In the genomic region with DNA sequence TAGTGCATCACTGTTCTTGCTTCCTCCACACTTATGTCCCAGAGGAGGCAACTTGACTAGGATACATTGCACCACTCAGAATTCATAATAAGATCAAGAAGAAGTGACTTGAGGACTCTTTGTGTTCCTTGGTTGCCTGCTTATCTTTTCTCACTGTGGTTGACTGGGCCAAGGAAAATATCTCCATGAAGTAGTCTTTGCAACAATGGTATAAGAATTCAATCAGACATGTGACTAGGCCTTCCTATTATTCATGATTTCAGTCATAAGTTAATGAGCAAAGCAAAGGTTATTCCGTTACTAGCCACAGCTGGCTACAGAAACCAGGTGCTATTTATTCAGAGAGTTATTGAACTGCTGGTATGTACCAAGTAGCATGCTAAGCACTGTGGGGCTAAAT, we compare ENCODE assay signal across 23 cellular contexts.
A peak's percentile ranks its signal among the peaks of the same experiment; 100 is the strongest.
DNase-seq lines count a peak whose midpoint lies in the region; FAIRE-seq and TF ChIP-seq lines count a peak whose summit lies in the region.
"Had no signal": no experiment of that assay in that cellular context is flagged by ENCODE, and none has a peak within 500 bp of the region (broad histone marks: within the 10 kb centered on the region; RNA-seq: fewer than 3 reads in every experiment).

No MANE protein-coding gene starts in this region.

- H3K4me1 ChIP-seq in endothelial cell of umbilical vein (ENCODE audit: control insufficient read depth, extremely low read depth, insufficient read depth, low read length), result no peaks in the 10 kb centered on the region
- H3K4me1 ChIP-seq: A549; BE2C; BLaER1 treated with 17β-estradiol and CSF1 and Interleukin-3, amounts not matched to agents 10 nM and 100 nM had no signal

- no peaks in the 10 kb centered on the region for H3K36me3 Mint-ChIP-seq in activated T-helper 2 cell treated with anti-CD3 and anti-CD28 coated beads, Interferon-gamma antibody, Interleukin-2, Interleukin-4, amounts not matched to agents 10 μg/mL and 5 μg/mL and 100 μg/mL, durations not matched to agents 14 hours and 24 hours and 36 hours (ENCODE audit: low read depth)
- H3K36me3 Mint-ChIP-seq: CD14-positive monocyte; CD4-positive, alpha-beta memory T cell had no signal

- no peak overlapping the region for H3K4me3 ChIP-seq in cardiac fibroblast (replicated peaks in 1 of 2; ENCODE audit: low read depth in 2 of 2, low read length in 2 of 2)
- H3K4me3 ChIP-seq in endothelial cell of umbilical vein (replicated peaks in 1 of 3; ENCODE audit: insufficient read depth in 1 of 3, low read depth in 1 of 3, low read length in 3 of 3), result no peak overlapping the region
- H3K4me3 ChIP-seq: A549; BLaER1 treated with 17β-estradiol and CSF1 and Interleukin-3, amounts not matched to agents 10 nM and 100 nM; GM23338 had no signal

- POLR2A ChIA-PET in endothelial cell of umbilical vein (lab: Charles Lee), result no interaction called here

- CTCF ChIA-PET in endothelial cell of umbilical vein (lab: Charles Lee), result no interaction called here

- no peak for TF ChIP-seq POLR2A in endothelial cell of umbilical vein (IDR thresholded peaks at IDR 0.05; ENCODE audit: low read depth, low read length)

- DNase-seq in cardiac fibroblast (ENCODE audit: low read depth in 2 of 2) (peak; percentile 9 to 69), endothelial cell of umbilical vein (ENCODE audit: low read depth, low spot score) (peak; percentile 66), kidney tubule cell (ENCODE audit: low spot score) (peak; percentile 59), HTR-8/SVneo (ENCODE audit: insufficient read length, low spot score) (no peak)
- DNase-seq in activated T-helper 2 cell treated with anti-CD3 and anti-CD28 coated beads, Interferon-gamma antibody, Interleukin-2, Interleukin-4, amounts not matched to agents 10 μg/mL and 5 μg/mL and 100 μg/mL, durations not matched to agents 14 hours and 24 hours and 36 hours (ENCODE audit: low spot score), result no peak
- DNase-seq in activated CD4-positive, alpha-beta T cell treated with anti-CD3 and anti-CD28 coated beads, Interleukin-2, amount 50 U/mL, for 1 hour, result no peak
- DNase-seq: 8988T; ACHN; AML-193; BE2C; Calu3; CD4-positive, alpha-beta memory T cell; COR-L47; DMS53; DMS79 treated with DMSO at 0.1 percent for 48 hours; GF-D8; H9 had no signal

- no peak overlapping the region for H3K4me2 ChIP-seq in endothelial cell of umbilical vein (ENCODE audit: insufficient read depth, low read length)
- H3K4me2 ChIP-seq: A549; BLaER1 treated with 17β-estradiol and CSF1 and Interleukin-3, amounts not matched to agents 10 nM and 100 nM; GM23338 had no signal

- no peak overlapping the region for H2AFZ ChIP-seq in endothelial cell of umbilical vein (ENCODE audit: low read depth, low read length)
- H2AFZ ChIP-seq: GM23338 had no signal

- no peak overlapping the region for H3K9ac ChIP-seq in endothelial cell of umbilical vein (replicated peaks; ENCODE audit: extremely low read depth, insufficient read depth, low read length)
- H3K9ac ChIP-seq: BLaER1 treated with 17β-estradiol and CSF1 and Interleukin-3, amounts not matched to agents 10 nM and 100 nM had no signal

- FAIRE-seq in endothelial cell of umbilical vein (lab: Jason Lieb, UNC), result no peak
- FAIRE-seq in HTR-8/SVneo (lab: Jason Lieb, UNC), result no peak
- FAIRE-seq: A549, GM12891, GM18507 had no signal

- H3K9me1 ChIP-seq in endothelial cell of umbilical vein (replicated peaks; ENCODE audit: control insufficient read depth, extremely low read depth, insufficient read depth, low read length), result no peaks in the 10 kb centered on the region

- no peak overlapping the region for H3K27ac ChIP-seq in endothelial cell of umbilical vein (ENCODE audit: insufficient read depth, low read depth, low read length)
- H3K27ac ChIP-seq: A549; BLaER1 treated with 17β-estradiol and CSF1 and Interleukin-3, amounts not matched to agents 10 nM and 100 nM had no signal

- no peaks in the 10 kb centered on the region for H3K79me2 ChIP-seq in endothelial cell of umbilical vein (ENCODE audit: control insufficient read depth, insufficient read depth, low read length)

- dilution Hi-C loops in endothelial cell of umbilical vein (cut with MboI; ENCODE audit: extremely low pct_ligation_motif_present, low sequenced_read_pairs), result no loop called here

- peaks cover 3 to 5% of the 10 kb centered on the region in 2 experiments for H3K27me3 ChIP-seq in endothelial cell of umbilical vein (ENCODE audit: control insufficient read depth in 2 of 2, insufficient read depth in 2 of 2, low read length in 2 of 2)
- H3K27me3 ChIP-seq: BE2C; BLaER1 treated with 17β-estradiol and CSF1 and Interleukin-3, amounts not matched to agents 10 nM and 100 nM had no signal

- no peaks in the 10 kb centered on the region for H3K9me3 Mint-ChIP-seq in activated T-helper 2 cell treated with anti-CD3 and anti-CD28 coated beads, Interferon-gamma antibody, Interleukin-2, Interleukin-4, amounts not matched to agents 10 μg/mL and 5 μg/mL and 100 μg/mL, durations not matched to agents 14 hours and 24 hours and 36 hours
- H3K9me3 Mint-ChIP-seq: CD14-positive monocyte; CD4-positive, alpha-beta memory T cell; GM23338; H9 had no signal

- no TSS peak for BruUV-seq in endothelial cell of umbilical vein (replicated peaks; lab: Mats Ljungman, UMichigan)

- H4K20me1 ChIP-seq in endothelial cell of umbilical vein (replicated peaks; ENCODE audit: control insufficient read depth, extremely low read depth, insufficient read depth, low read length), result no peaks in the 10 kb centered on the region
- H4K20me1 ChIP-seq: BLaER1 treated with 17β-estradiol and CSF1 and Interleukin-3, amounts not matched to agents 10 nM and 100 nM had no signal

- no peak overlapping the region for H3K27ac Mint-ChIP-seq in activated T-helper 2 cell treated with anti-CD3 and anti-CD28 coated beads, Interferon-gamma antibody, Interleukin-2, Interleukin-4, amounts not matched to agents 10 μg/mL and 5 μg/mL and 100 μg/mL, durations not matched to agents 14 hours and 24 hours and 36 hours
- H3K27ac Mint-ChIP-seq: CD14-positive monocyte; CD4-positive, alpha-beta memory T cell; GM23338; H9 had no signal

- H3K4me3 Mint-ChIP-seq in activated T-helper 2 cell treated with anti-CD3 and anti-CD28 coated beads, Interferon-gamma antibody, Interleukin-2, Interleukin-4, amounts not matched to agents 10 μg/mL and 5 μg/mL and 100 μg/mL, durations not matched to agents 14 hours and 24 hours and 36 hours (ENCODE audit: low read depth), result no peak overlapping the region
- H3K4me3 Mint-ChIP-seq: CD14-positive monocyte; CD4-positive, alpha-beta memory T cell; GM23338; H9 had no signal

- TF ChIP-seq CTCF in cardiac fibroblast (IDR thresholded peaks at IDR 0.05; ENCODE audit: low read depth, low read length) (no peak), endothelial cell of umbilical vein (IDR thresholded peaks at IDR 0.05; ENCODE audit: extremely low read depth in 1 of 2, insufficient read depth in 1 of 2, low read depth in 1 of 2, low read length in 2 of 2) (no peak)

- H3K36me3 ChIP-seq in endothelial cell of umbilical vein (ENCODE audit: control insufficient read depth in 2 of 2, extremely low read depth in 1 of 2, insufficient read depth in 2 of 2, low read length in 2 of 2), result no peaks in the 10 kb centered on the region
- H3K36me3 ChIP-seq: BE2C; BLaER1 treated with 17β-estradiol and CSF1 and Interleukin-3, amounts not matched to agents 10 nM and 100 nM had no signal

- intact Hi-C loops in endothelial cell of umbilical vein (cut with micrococcal nuclease), result no loop called here
- intact Hi-C loops in activated T-helper 2 cell treated with anti-CD3 and anti-CD28 coated beads, Interferon-gamma antibody, Interleukin-2, Interleukin-4, amounts not matched to agents 10 μg/mL and 5 μg/mL and 100 μg/mL, durations not matched to agents 14 hours and 24 hours and 36 hours (cut with micrococcal nuclease), result no loop called here

- no peaks in the 10 kb centered on the region for H3K9me3 ChIP-seq in endothelial cell of umbilical vein (replicated peaks; ENCODE audit: control insufficient read depth, insufficient read depth, low read length)
- H3K9me3 ChIP-seq: A549; BE2C; BLaER1 treated with 17β-estradiol and CSF1 and Interleukin-3, amounts not matched to agents 10 nM and 100 nM had no signal

- H3K27me3 Mint-ChIP-seq in activated T-helper 2 cell treated with anti-CD3 and anti-CD28 coated beads, Interferon-gamma antibody, Interleukin-2, Interleukin-4, amounts not matched to agents 10 μg/mL and 5 μg/mL and 100 μg/mL, durations not matched to agents 14 hours and 24 hours and 36 hours (ENCODE audit: low read depth), result peaks cover 29% of the 10 kb centered on the region

- peaks cover 2% of the 10 kb centered on the region for H3K4me1 Mint-ChIP-seq in activated T-helper 2 cell treated with anti-CD3 and anti-CD28 coated beads, Interferon-gamma antibody, Interleukin-2, Interleukin-4, amounts not matched to agents 10 μg/mL and 5 μg/mL and 100 μg/mL, durations not matched to agents 14 hours and 24 hours and 36 hours (ENCODE audit: low read depth)
- H3K4me1 Mint-ChIP-seq: CD14-positive monocyte; CD4-positive, alpha-beta memory T cell; GM23338 had no signal

TF ChIP-seq in endothelial cell of umbilical vein, 7 proteins besides CTCF, POLR2A, EP300 and RAD21:
- TF ChIP-seq FOS (IDR thresholded peaks at IDR 0.05; ENCODE audit: borderline replicate concordance, insufficient read depth, low read length) (no peak), POLR2AphosphoS5 (IDR thresholded peaks at IDR 0.05; ENCODE audit: insufficient read depth, low read depth, low read length) (no peak), MYC (IDR thresholded peaks at IDR 0.05; ENCODE audit: low read depth, low read length) (no peak), JUN (IDR thresholded peaks at IDR 0.05; ENCODE audit: borderline replicate concordance, insufficient read depth, insufficient read length, low read depth) (no peak), GATA2 (IDR thresholded peaks at IDR 0.05; ENCODE audit: insufficient read depth, insufficient read length, low read depth, low read length) (no peak), EZH2 (IDR thresholded peaks at IDR 0.05; ENCODE audit: borderline replicate concordance, low read depth, low read length, severe bottlenecking) (no peak)
- TF ChIP-seq, protein P1, sequence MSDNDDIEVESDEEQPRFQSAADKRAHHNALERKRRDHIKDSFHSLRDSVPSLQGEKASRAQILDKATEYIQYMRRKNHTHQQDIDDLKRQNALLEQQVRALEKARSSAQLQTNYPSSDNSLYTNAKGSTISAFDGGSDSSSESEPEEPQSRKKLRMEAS (IDR thresholded peaks at IDR 0.05; ENCODE audit: insufficient read depth, insufficient read length), result no peak

Comparison
In these comparisons a context has a peak if more than half of its experiments do, and no peak if none do; other contexts are left out.
1. DNase-seq: peak in cardiac fibroblast (2 of 2), endothelial cell of umbilical vein (single experiment) and kidney tubule cell (single experiment); none in HTR-8/SVneo (single experiment), activated T-helper 2 cell treated with anti-CD3 and anti-CD28 coated beads, Interferon-gamma antibody, Interleukin-2, Interleukin-4, amounts not matched to agents 10 μg/mL and 5 μg/mL and 100 μg/mL, durations not matched to agents 14 hours and 24 hours and 36 hours (single experiment) and activated CD4-positive, alpha-beta T cell treated with anti-CD3 and anti-CD28 coated beads, Interleukin-2, amount 50 U/mL, for 1 hour (single experiment).